34 cellular contexts compared by ENCODE assay signal in genomic region chr7:38723327-38723726, GRCh38.
"Had no signal": no experiment of that assay in that cellular context is flagged by ENCODE, and none has a peak within 500 bp of the region (broad histone marks: within the 10 kb centered on the region; RNA-seq: fewer than 3 reads in every experiment).

No MANE protein-coding gene starts in this region.

- DNase-seq: Karpas-422, Kasumi-1, KBM-7, KG1, MG63, MM.1S, MV-4-11, NCI-H1048, NCI-H1092, NCI-H1092 treated with DMSO at 0.1 percent for 48 hours, NCI-H1105, NCI-H1105 treated with DMSO at 0.1 percent for 48 hours, NCI-H1417, NCI-H1417 treated with DMSO at 0.1 percent for 48 hours, NCI-H1436, NCI-H1436 treated with DMSO at 0.1 percent for 48 hours, NCI-H146, NCI-H1694, NCI-H1694 treated with DMSO at 0.1 percent for 48 hours, NCI-H187, NCI-H187 treated with DMSO at 0.1 percent for 48 hours, NCI-H1930, NCI-H2029, NCI-H2029 treated with DMSO at 0.1 percent for 48 hours, NCI-H2081, NCI-H2081 treated with DMSO at 0.1 percent for 48 hours, NCI-H2107, NCI-H2171, NCI-H2171 treated with DMSO at 0.1 percent for 48 hours, NCI-H2227 treated with DMSO at 0.1 percent for 48 hours, NCI-H226, NCI-H345, NCI-H446, NCI-H446 treated with DMSO at 0.1 percent for 48 hours had no signal
